ENCODE assay signal across 20 cellular contexts in genomic region chr5:38469707-38470267, GRCh38.
DNase-seq lines count a peak whose midpoint lies in the region; ATAC-seq and TF ChIP-seq lines count a peak whose summit lies in the region.
"Had no signal": no experiment of that assay in that cellular context is flagged by ENCODE, and none has a peak within 500 bp of the region (broad histone marks: within the 10 kb centered on the region; RNA-seq: fewer than 3 reads in every experiment).

No MANE protein-coding gene starts in this region.

- intact Hi-C loops in right lobe of liver (cut with DNase I), result no loop called here
- intact Hi-C loops in stomach (cut with DNase I; ENCODE audit: low total_unique reads), result no loop called here

- DNase-seq in right lobe of liver, result no peak
- no peak for DNase-seq in stomach
- DNase-seq in middle frontal gyrus (ENCODE audit: extremely low spot score, low spot score), result no peak
- DNase-seq: ACHN; activated CD4-positive, CD25-positive, alpha-beta regulatory T cell treated with anti-CD3 and anti-CD28 coated beads, Interleukin-2, amount 50 U/mL, for 72 hours; activated CD8-positive, alpha-beta memory T cell treated with anti-CD3 and anti-CD28 coated beads for 24 hours; activated naive CD8-positive, alpha-beta T cell treated with anti-CD3 and anti-CD28 coated beads for 36 hours; GF-D8; H9; natural killer cell; NCI-H2029 had no signal

- no peaks in the 10 kb centered on the region for H3K4me1 ChIP-seq in liver (ENCODE audit: control insufficient read depth in 4 of 4, insufficient read depth in 4 of 4, low read length in 3 of 4)
- H3K4me1 ChIP-seq in right lobe of liver, result no peaks in the 10 kb centered on the region
- H3K4me1 ChIP-seq in muscle layer of duodenum (ENCODE audit: control insufficient read depth in 1 of 2, insufficient read depth in 2 of 2, low read length in 2 of 2), result peaks cover 4 to 22% of the 10 kb centered on the region in 2 donors
- H3K4me1 ChIP-seq in stomach, result peaks cover 21 to 54% (median 35%) of the 10 kb centered on the region in 4 donors

- WGBS in liver, result 92% methylated on average over 11 of the region's 11 CpGs
- 60% methylated on average over 3 of the region's 11 CpGs for WGBS in right lobe of liver (ENCODE audit: insufficient coverage, low coverage, low lambda C conversion rate, missing lambda C conversion rate)
- 83 to 92% (median 87%) methylated on average over 7 to 11 of the region's 11 CpGs for WGBS in stomach, 5 donors

- H3K36me3 ChIP-seq in liver (ENCODE audit: control insufficient read depth in 4 of 4, insufficient read depth in 3 of 4, low read depth in 1 of 4, low read length in 3 of 4) (no peaks in the 10 kb centered on the region), right lobe of liver (no peaks in the 10 kb centered on the region), muscle layer of duodenum (ENCODE audit: control insufficient read depth in 1 of 2, insufficient read depth in 2 of 2, low read length in 2 of 2) (no peaks in the 10 kb centered on the region), stomach (no peaks in the 10 kb centered on the region)
- H3K36me3 ChIP-seq: cardiac muscle cell had no signal

- TF ChIP-seq CTCF in liver (IDR thresholded peaks at IDR 0.05; ENCODE audit: low read depth, low read length, missing input control), result no peak
- TF ChIP-seq CTCF in right lobe of liver (IDR thresholded peaks at IDR 0.05), result no peak
- no peak for TF ChIP-seq CTCF in stomach (IDR thresholded peaks at IDR 0.05)

- H3K27ac ChIP-seq in liver (ENCODE audit: low read depth in 1 of 2, low read length in 2 of 2) (peak overlapping the region; percentile 65 to 76), right lobe of liver (no peak overlapping the region), muscle layer of duodenum (ENCODE audit: low read length) (peak overlapping the region; percentile 68), stomach (peak overlapping the region in 4 of 5 donors; percentile 78 to 87 (median 84))
- H3K27ac ChIP-seq: cardiac muscle cell had no signal

- H3K9ac ChIP-seq in liver (ENCODE audit: low read depth in 1 of 2, low read length in 2 of 2), result no peak overlapping the region

- TF ChIP-seq POLR2A in right lobe of liver (IDR thresholded peaks at IDR 0.05), result no peak
- no peak for TF ChIP-seq POLR2A in stomach (IDR thresholded peaks at IDR 0.05)

- ATAC-seq in right lobe of liver (no peak), GM21447 (IDR thresholded peaks at IDR 0.05; ENCODE audit: unreplicated experiment) (no peak), GM18870 (IDR thresholded peaks at IDR 0.05; ENCODE audit: unreplicated experiment) (no peak), HG03039 (IDR thresholded peaks at IDR 0.05; ENCODE audit: unreplicated experiment) (no peak)
- ATAC-seq: GM12878; natural killer cell; stimulated activated effector memory CD8-positive, alpha-beta T cell treated with anti-CD3 and anti-CD28 coated beads, Interleukin-12 subunit alpha, Interleukin-12 subunit beta, amount 100 ng/mL, for 72 hours had no signal

- H3K4me3 ChIP-seq in liver (ENCODE audit: low read depth in 1 of 3, low read length in 3 of 3) (no peak overlapping the region), right lobe of liver (no peak overlapping the region), muscle layer of duodenum (ENCODE audit: low read depth in 1 of 2, low read length in 2 of 2) (no peak overlapping the region), stomach (no peak overlapping the region)
- H3K4me3 ChIP-seq: cardiac muscle cell, GM12878, lung had no signal

- H3K9me3 ChIP-seq in liver (ENCODE audit: control insufficient read depth in 4 of 4, low read length in 3 of 4), result no peaks in the 10 kb centered on the region
- H3K9me3 ChIP-seq in right lobe of liver, result no peaks in the 10 kb centered on the region
- no peaks in the 10 kb centered on the region for H3K9me3 ChIP-seq in muscle layer of duodenum (ENCODE audit: control insufficient read depth in 1 of 2, low read length in 2 of 2)
- H3K9me3 ChIP-seq in stomach, result no peaks in the 10 kb centered on the region

- TF ChIP-seq EP300 in stomach (IDR thresholded peaks at IDR 0.05), result no peak

- H3K27me3 ChIP-seq in liver (ENCODE audit: control insufficient read depth in 4 of 4, insufficient read depth in 4 of 4, low read length in 3 of 4) (peaks cover 0 to 3% (median 0%) of the 10 kb centered on the region in 4 donors), right lobe of liver (no peaks in the 10 kb centered on the region), muscle layer of duodenum (ENCODE audit: low read depth, low read length) (no peaks in the 10 kb centered on the region), stomach (peaks cover 0 to 6% (median 0%) of the 10 kb centered on the region in 3 donors)
- H3K27me3 ChIP-seq: cardiac muscle cell had no signal

- TF ChIP-seq RAD21 in liver (IDR thresholded peaks at IDR 0.05), result no peak

TF ChIP-seq in liver, 16 proteins besides CTCF, POLR2A, EP300 and RAD21:
- no peak for TF ChIP-seq HNF4A (conservative IDR thresholded peaks at IDR 0.05)
- TF ChIP-seq RXRA (IDR thresholded peaks at IDR 0.05), result no peak
- no peak for TF ChIP-seq JUND (IDR thresholded peaks at IDR 0.05)
- TF ChIP-seq MAX (IDR thresholded peaks at IDR 0.05), result no peak
- no peak for TF ChIP-seq REST (IDR thresholded peaks at IDR 0.05)
- TF ChIP-seq ATF3 (IDR thresholded peaks at IDR 0.05), result no peak
- no peak for TF ChIP-seq TAF1 (conservative IDR thresholded peaks at IDR 0.05)
- TF ChIP-seq YY1 (IDR thresholded peaks at IDR 0.05), result no peak
- TF ChIP-seq SP1 (IDR thresholded peaks at IDR 0.05), result no peak
- TF ChIP-seq EGR1 (IDR thresholded peaks at IDR 0.05; ENCODE audit: low read depth in 2 of 2), result no peak
- TF ChIP-seq HNF4G (IDR thresholded peaks at IDR 0.05), result no peak
- TF ChIP-seq GABPA (IDR thresholded peaks at IDR 0.05 in 1 of 2, conservative IDR thresholded peaks at IDR 0.05 in 1 of 2), result no peak

Comparison
In these comparisons a context has a peak if more than half of its experiments do, and no peak if none do; other contexts are left out.
1. H3K27ac ChIP-seq: peak in liver (2 of 2), muscle layer of duodenum (single experiment) and stomach (4 of 5); none in right lobe of liver (0 of 3).